In the genomic region with DNA sequence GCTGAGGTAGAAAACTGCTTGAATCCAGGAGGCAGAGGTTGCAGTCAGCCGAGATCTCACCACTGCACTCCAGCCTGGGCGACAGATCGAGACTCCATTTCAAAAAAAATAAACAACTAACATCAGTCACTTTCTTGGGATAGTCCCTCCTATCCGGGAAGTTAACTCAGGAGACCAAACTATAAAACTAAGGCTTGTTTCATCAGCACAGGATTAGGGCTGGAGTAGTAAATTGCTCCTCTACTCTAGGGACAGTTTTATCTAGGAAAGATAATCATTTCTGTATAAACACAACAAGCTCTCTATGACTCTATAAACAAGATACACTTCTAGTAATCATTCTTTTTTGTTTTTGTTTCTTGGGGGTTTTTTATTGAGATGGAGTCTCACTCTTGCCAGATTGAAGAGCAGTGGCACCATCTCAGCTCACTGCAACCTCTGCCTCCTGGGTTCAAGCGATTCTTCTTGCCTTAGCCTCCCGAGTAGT, we compare ENCODE assay signal across 1 cellular context.
TF ChIP-seq lines count a peak whose summit lies in the region.

No MANE protein-coding gene starts in this region.

TF ChIP-seq in HEK293, 187 proteins besides CTCF, POLR2A, EP300 and RAD21 (continued from another document and continues in another):
- TF ChIP-seq, protein P1, sequence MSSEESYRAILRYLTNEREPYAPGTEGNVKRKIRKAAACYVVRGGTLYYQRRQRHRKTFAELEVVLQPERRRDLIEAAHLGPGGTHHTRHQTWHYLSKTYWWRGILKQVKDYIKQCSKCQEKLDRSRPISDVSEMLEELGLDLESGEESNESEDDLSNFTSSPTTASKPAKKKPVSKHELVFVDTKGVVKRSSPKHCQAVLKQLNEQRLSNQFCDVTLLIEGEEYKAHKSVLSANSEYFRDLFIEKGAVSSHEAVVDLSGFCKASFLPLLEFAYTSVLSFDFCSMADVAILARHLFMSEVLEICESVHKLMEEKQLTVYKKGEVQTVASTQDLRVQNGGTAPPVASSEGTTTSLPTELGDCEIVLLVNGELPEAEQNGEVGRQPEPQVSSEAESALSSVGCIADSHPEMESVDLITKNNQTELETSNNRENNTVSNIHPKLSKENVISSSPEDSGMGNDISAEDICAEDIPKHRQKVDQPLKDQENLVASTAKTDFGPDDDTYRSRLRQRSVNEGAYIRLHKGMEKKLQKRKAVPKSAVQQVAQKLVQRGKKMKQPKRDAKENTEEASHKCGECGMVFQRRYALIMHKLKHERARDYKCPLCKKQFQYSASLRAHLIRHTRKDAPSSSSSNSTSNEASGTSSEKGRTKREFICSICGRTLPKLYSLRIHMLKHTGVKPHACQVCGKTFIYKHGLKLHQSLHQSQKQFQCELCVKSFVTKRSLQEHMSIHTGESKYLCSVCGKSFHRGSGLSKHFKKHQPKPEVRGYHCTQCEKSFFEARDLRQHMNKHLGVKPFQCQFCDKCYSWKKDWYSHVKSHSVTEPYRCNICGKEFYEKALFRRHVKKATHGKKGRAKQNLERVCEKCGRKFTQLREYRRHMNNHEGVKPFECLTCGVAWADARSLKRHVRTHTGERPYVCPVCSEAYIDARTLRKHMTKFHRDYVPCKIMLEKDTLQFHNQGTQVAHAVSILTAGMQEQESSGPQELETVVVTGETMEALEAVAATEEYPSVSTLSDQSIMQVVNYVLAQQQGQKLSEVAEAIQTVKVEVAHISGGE (tag by site-specific recombination; conservative IDR thresholded peaks at IDR 0.05; ENCODE audit: low read depth): no peak
- peak; percentile 44; the same call in 1 of the 2 replicates for TF ChIP-seq ZEB2 (tag by site-specific recombination; IDR thresholded peaks at IDR 0.05)
- TF ChIP-seq ZNF48 (tag by site-specific recombination; IDR thresholded peaks at IDR 0.05): no peak
- TF ChIP-seq YY1 (tag by site-specific recombination; IDR thresholded peaks at IDR 0.05): no peak
- TF ChIP-seq ZNF530 (tag by site-specific recombination; IDR thresholded peaks at IDR 0.05; ENCODE audit: low read depth): no peak
- TF ChIP-seq, protein P2, sequence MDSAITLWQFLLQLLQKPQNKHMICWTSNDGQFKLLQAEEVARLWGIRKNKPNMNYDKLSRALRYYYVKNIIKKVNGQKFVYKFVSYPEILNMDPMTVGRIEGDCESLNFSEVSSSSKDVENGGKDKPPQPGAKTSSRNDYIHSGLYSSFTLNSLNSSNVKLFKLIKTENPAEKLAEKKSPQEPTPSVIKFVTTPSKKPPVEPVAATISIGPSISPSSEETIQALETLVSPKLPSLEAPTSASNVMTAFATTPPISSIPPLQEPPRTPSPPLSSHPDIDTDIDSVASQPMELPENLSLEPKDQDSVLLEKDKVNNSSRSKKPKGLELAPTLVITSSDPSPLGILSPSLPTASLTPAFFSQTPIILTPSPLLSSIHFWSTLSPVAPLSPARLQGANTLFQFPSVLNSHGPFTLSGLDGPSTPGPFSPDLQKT (IDR thresholded peaks at IDR 0.05; ENCODE audit: borderline replicate concordance, low read depth, low read length): no peak
- no peak for TF ChIP-seq ZNF626 (tag by site-specific recombination; IDR thresholded peaks at IDR 0.05)
- 0 out of 2 replicates have a peak, but pooled peaks have one; percentile 23 for TF ChIP-seq TRIM28 (IDR thresholded peaks at IDR 0.05; ENCODE audit: borderline replicate concordance, low read length)
- TF ChIP-seq, protein P3, sequence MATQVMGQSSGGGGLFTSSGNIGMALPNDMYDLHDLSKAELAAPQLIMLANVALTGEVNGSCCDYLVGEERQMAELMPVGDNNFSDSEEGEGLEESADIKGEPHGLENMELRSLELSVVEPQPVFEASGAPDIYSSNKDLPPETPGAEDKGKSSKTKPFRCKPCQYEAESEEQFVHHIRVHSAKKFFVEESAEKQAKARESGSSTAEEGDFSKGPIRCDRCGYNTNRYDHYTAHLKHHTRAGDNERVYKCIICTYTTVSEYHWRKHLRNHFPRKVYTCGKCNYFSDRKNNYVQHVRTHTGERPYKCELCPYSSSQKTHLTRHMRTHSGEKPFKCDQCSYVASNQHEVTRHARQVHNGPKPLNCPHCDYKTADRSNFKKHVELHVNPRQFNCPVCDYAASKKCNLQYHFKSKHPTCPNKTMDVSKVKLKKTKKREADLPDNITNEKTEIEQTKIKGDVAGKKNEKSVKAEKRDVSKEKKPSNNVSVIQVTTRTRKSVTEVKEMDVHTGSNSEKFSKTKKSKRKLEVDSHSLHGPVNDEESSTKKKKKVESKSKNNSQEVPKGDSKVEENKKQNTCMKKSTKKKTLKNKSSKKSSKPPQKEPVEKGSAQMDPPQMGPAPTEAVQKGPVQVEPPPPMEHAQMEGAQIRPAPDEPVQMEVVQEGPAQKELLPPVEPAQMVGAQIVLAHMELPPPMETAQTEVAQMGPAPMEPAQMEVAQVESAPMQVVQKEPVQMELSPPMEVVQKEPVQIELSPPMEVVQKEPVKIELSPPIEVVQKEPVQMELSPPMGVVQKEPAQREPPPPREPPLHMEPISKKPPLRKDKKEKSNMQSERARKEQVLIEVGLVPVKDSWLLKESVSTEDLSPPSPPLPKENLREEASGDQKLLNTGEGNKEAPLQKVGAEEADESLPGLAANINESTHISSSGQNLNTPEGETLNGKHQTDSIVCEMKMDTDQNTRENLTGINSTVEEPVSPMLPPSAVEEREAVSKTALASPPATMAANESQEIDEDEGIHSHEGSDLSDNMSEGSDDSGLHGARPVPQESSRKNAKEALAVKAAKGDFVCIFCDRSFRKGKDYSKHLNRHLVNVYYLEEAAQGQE (tag by site-specific recombination; IDR thresholded peaks at IDR 0.05): no peak
- peak; percentile 73 for TF ChIP-seq ZNF664 (tag by site-specific recombination; IDR thresholded peaks at IDR 0.05)
- TF ChIP-seq ZNF654 (tag by site-specific recombination; IDR thresholded peaks at IDR 0.05; ENCODE audit: low read depth): no peak
- no peak for TF ChIP-seq KLF16 (tag by site-specific recombination; IDR thresholded peaks at IDR 0.05)
- no peak for TF ChIP-seq ZNF133 (tag by site-specific recombination; IDR thresholded peaks at IDR 0.05)
- no peak for TF ChIP-seq ZNF366 (tag by site-specific recombination; conservative IDR thresholded peaks at IDR 0.05)
- no peak for TF ChIP-seq ZNF501 (tag by site-specific recombination; IDR thresholded peaks at IDR 0.05)
- TF ChIP-seq, protein P4, sequence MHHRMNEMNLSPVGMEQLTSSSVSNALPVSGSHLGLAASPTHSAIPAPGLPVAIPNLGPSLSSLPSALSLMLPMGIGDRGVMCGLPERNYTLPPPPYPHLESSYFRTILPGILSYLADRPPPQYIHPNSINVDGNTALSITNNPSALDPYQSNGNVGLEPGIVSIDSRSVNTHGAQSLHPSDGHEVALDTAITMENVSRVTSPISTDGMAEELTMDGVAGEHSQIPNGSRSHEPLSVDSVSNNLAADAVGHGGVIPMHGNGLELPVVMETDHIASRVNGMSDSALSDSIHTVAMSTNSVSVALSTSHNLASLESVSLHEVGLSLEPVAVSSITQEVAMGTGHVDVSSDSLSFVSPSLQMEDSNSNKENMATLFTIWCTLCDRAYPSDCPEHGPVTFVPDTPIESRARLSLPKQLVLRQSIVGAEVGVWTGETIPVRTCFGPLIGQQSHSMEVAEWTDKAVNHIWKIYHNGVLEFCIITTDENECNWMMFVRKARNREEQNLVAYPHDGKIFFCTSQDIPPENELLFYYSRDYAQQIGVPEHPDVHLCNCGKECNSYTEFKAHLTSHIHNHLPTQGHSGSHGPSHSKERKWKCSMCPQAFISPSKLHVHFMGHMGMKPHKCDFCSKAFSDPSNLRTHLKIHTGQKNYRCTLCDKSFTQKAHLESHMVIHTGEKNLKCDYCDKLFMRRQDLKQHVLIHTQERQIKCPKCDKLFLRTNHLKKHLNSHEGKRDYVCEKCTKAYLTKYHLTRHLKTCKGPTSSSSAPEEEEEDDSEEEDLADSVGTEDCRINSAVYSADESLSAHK (tag by site-specific recombination; IDR thresholded peaks at IDR 0.05): peak; percentile 57; the same call in 1 of the 2 replicates
- no peak for TF ChIP-seq GLIS1 (tag by site-specific recombination; IDR thresholded peaks at IDR 0.05)
- TF ChIP-seq, protein P5, sequence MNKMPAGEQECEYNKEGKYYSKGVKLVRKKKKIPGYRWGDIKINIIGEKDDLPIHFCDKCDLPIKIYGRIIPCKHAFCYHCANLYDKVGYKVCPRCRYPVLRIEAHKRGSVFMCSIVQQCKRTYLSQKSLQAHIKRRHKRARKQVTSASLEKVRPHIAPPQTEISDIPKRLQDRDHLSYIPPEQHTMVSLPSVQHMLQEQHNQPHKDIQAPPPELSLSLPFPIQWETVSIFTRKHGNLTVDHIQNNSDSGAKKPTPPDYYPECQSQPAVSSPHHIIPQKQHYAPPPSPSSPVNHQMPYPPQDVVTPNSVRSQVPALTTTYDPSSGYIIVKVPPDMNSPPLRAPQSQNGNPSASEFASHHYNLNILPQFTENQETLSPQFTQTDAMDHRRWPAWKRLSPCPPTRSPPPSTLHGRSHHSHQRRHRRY (tag by site-specific recombination; IDR thresholded peaks at IDR 0.05): no peak
- no peak for TF ChIP-seq ZNF146 (tag by site-specific recombination; IDR thresholded peaks at IDR 0.05)
- no peak for TF ChIP-seq EGR2 (tag by site-specific recombination; IDR thresholded peaks at IDR 0.05; ENCODE audit: low read depth)
- TF ChIP-seq ZBTB8A (tag by site-specific recombination; IDR thresholded peaks at IDR 0.05): 0 out of 2 replicates have a peak, but pooled peaks have one; percentile 14
- no peak for TF ChIP-seq ZNF558 (tag by site-specific recombination; IDR thresholded peaks at IDR 0.05)
- no peak for TF ChIP-seq ZNF549 (tag by site-specific recombination; IDR thresholded peaks at IDR 0.05)
- no peak for TF ChIP-seq MEIS1 (CRISPR knock-in tag; IDR thresholded peaks at IDR 0.05; ENCODE audit: borderline replicate concordance)
- TF ChIP-seq ZNF175 (tag by site-specific recombination; IDR thresholded peaks at IDR 0.05): no peak
- TF ChIP-seq SP2 (tag by site-specific recombination; IDR thresholded peaks at IDR 0.05): no peak
- no peak for TF ChIP-seq KLF8 (tag by site-specific recombination; IDR thresholded peaks at IDR 0.05)
- TF ChIP-seq KLF7 (tag by site-specific recombination; IDR thresholded peaks at IDR 0.05; ENCODE audit: borderline replicate concordance): no peak
- no peak for TF ChIP-seq ZNF311 (tag by site-specific recombination; IDR thresholded peaks at IDR 0.05; ENCODE audit: borderline replicate concordance)
- no peak for TF ChIP-seq ZNF112 (tag by site-specific recombination; IDR thresholded peaks at IDR 0.05)
- no peak for TF ChIP-seq ZNF266 (tag by site-specific recombination; IDR thresholded peaks at IDR 0.05; ENCODE audit: low read depth)
- TF ChIP-seq KLF1 (tag by site-specific recombination; IDR thresholded peaks at IDR 0.05): no peak
- TF ChIP-seq ZNF658 (tag by site-specific recombination; IDR thresholded peaks at IDR 0.05): no peak
- no peak for TF ChIP-seq ZNF629 (tag by site-specific recombination; IDR thresholded peaks at IDR 0.05)
- no peak for TF ChIP-seq ZNF792 (tag by site-specific recombination; IDR thresholded peaks at IDR 0.05)
- no peak; the same call in 1 of the 2 replicates for TF ChIP-seq TCF7L2 (IDR thresholded peaks at IDR 0.05; ENCODE audit: borderline replicate concordance, low read depth, low read length)
- TF ChIP-seq ZSCAN16 (tag by site-specific recombination; IDR thresholded peaks at IDR 0.05): no peak
- no peak for TF ChIP-seq ZNF157 (tag by site-specific recombination; IDR thresholded peaks at IDR 0.05)
- TF ChIP-seq ZBTB20 (tag by site-specific recombination; IDR thresholded peaks at IDR 0.05): no peak
- no peak for TF ChIP-seq ZNF10 (tag by site-specific recombination; IDR thresholded peaks at IDR 0.05)
- no peak for TF ChIP-seq SCRT1 (tag by site-specific recombination; IDR thresholded peaks at IDR 0.05; ENCODE audit: borderline replicate concordance)
- TF ChIP-seq, protein P6, sequence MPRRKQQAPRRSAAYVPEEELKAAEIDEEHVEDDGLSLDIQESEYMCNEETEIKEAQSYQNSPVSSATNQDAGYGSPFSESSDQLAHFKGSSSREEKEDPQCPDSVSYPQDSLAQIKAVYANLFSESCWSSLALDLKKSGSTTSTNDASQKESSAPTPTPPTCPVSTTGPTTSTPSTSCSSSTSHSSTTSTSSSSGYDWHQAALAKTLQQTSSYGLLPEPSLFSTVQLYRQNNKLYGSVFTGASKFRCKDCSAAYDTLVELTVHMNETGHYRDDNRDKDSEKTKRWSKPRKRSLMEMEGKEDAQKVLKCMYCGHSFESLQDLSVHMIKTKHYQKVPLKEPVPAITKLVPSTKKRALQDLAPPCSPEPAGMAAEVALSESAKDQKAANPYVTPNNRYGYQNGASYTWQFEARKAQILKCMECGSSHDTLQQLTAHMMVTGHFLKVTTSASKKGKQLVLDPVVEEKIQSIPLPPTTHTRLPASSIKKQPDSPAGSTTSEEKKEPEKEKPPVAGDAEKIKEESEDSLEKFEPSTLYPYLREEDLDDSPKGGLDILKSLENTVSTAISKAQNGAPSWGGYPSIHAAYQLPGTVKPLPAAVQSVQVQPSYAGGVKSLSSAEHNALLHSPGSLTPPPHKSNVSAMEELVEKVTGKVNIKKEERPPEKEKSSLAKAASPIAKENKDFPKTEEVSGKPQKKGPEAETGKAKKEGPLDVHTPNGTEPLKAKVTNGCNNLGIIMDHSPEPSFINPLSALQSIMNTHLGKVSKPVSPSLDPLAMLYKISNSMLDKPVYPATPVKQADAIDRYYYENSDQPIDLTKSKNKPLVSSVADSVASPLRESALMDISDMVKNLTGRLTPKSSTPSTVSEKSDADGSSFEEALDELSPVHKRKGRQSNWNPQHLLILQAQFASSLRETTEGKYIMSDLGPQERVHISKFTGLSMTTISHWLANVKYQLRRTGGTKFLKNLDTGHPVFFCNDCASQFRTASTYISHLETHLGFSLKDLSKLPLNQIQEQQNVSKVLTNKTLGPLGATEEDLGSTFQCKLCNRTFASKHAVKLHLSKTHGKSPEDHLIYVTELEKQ (tag by site-specific recombination; IDR thresholded peaks at IDR 0.05; ENCODE audit: borderline replicate concordance): no peak
- no peak for TF ChIP-seq ZNF404 (tag by site-specific recombination; IDR thresholded peaks at IDR 0.05)
- no peak for TF ChIP-seq ZNF707 (tag by site-specific recombination; IDR thresholded peaks at IDR 0.05)
- TF ChIP-seq ZNF132 (tag by site-specific recombination; IDR thresholded peaks at IDR 0.05; ENCODE audit: borderline replicate concordance): no peak
- no peak for TF ChIP-seq GLI2 (tag by site-specific recombination; IDR thresholded peaks at IDR 0.05; ENCODE audit: borderline replicate concordance, low read depth)
